ENCODE assay signal across 22 cellular contexts in the genomic region with DNA sequence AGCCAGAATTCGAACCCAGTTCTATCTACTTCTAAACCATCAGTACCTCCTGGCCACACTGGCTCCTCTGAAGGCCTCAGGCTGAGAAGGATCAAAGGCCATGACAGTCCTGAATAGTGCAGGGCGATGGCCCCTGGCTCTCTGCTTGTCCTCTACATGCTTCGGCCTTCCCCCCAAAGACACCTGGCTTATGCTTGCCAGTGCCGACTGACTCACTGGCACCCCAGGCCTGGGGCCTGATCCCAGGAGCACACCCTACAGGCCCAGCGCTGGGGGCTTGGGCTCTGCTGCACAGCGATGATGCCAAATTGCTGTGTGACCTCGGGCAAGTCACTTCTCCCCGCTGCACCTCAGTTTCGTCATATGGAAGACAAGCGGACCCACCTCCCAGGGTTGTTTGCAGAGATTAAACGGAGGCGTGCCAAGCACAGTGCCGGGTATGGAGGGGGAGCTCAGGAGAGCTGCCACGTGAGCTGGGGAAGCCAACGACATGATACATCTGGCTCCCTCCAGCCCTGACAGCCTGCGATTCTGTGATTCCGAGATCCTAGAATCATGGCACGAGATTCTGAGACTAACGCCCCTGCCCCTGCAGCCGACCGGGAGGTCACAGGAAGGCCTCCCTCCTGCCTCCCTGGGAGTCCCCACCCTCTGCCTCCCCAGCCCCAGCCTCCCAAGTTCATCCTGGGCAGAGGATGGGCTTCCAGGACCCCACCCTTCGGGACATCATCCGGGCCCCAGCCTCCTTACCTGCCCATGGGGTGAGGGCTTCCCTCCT. TPM values are rescaled to one million over a fixed set of nuclear protein-coding genes. Genes with fewer than 3 reads are reported as not detected.
DNase-seq lines count a peak whose midpoint lies in the region; ATAC-seq, FAIRE-seq and TF ChIP-seq lines count a peak whose summit lies in the region.
"Had no signal": no experiment of that assay in that cellular context is flagged by ENCODE, and none has a peak within 500 bp of the region (broad histone marks: within the 10 kb centered on the region; RNA-seq: fewer than 3 reads in every experiment).

No MANE protein-coding gene starts in this region.

- intact Hi-C loops in cardiac septum (cut with DNase I) (no loop called here), upper lobe of right lung (cut with DNase I) (no loop called here)

- no peaks in the 10 kb centered on the region for H3K36me3 Mint-ChIP-seq in nephron (ENCODE audit: low read depth)
- H3K36me3 Mint-ChIP-seq: activated CD8-positive, alpha-beta memory T cell treated with anti-CD3 and anti-CD28 coated beads, Interleukin-2, amount 10 ng/mL, durations not matched to agents 7 days and 5 days had no signal

- ATAC-seq in upper lobe of right lung, result no peak
- ATAC-seq in GM21717 (IDR thresholded peaks at IDR 0.05; ENCODE audit: unreplicated experiment), result no peak
- no peak for ATAC-seq in GM21723 (IDR thresholded peaks at IDR 0.05; ENCODE audit: unreplicated experiment)
- ATAC-seq: activated CD8-positive, alpha-beta memory T cell treated with anti-CD3 and anti-CD28 coated beads, Interleukin-2, amount 10 ng/mL, durations not matched to agents 7 days and 5 days; K562 had no signal

- no peak overlapping the region for H3K4me3 ChIP-seq in right atrium auricular region
- H3K4me3 ChIP-seq in upper lobe of right lung, result no peak overlapping the region
- H3K4me3 ChIP-seq: colonic mucosa, K562, prostate gland had no signal

- H3K4me3 Mint-ChIP-seq in nephron, result peak overlapping the region in 2 of 3 experiments; percentile 16 to 53
- H3K4me3 Mint-ChIP-seq: activated CD8-positive, alpha-beta memory T cell treated with anti-CD3 and anti-CD28 coated beads, Interleukin-2, amount 10 ng/mL, durations not matched to agents 7 days and 5 days; CD4-positive, alpha-beta memory T cell had no signal

- H3K36me3 ChIP-seq in right atrium auricular region, result no peaks in the 10 kb centered on the region
- no peaks in the 10 kb centered on the region for H3K36me3 ChIP-seq in upper lobe of right lung
- H3K36me3 ChIP-seq: colonic mucosa, prostate gland had no signal

- no peak overlapping the region for H3K27ac ChIP-seq in right atrium auricular region
- H3K27ac ChIP-seq in angular gyrus (ENCODE audit: low read depth, low read length), result peak overlapping the region; percentile 78
- H3K27ac ChIP-seq in upper lobe of right lung, result no peak overlapping the region
- H3K27ac ChIP-seq: colonic mucosa, prostate gland had no signal

- H3K4me1 ChIP-seq in right atrium auricular region, result peaks cover 0 to 5% of the 10 kb centered on the region in 2 donors
- H3K4me1 ChIP-seq in upper lobe of right lung, result no peaks in the 10 kb centered on the region
- H3K4me1 ChIP-seq: colonic mucosa, prostate gland had no signal

- no peaks in the 10 kb centered on the region for H3K9me3 ChIP-seq in right atrium auricular region
- no peaks in the 10 kb centered on the region for H3K9me3 ChIP-seq in upper lobe of right lung
- H3K9me3 ChIP-seq: colonic mucosa, prostate gland, SK-N-SH had no signal

- DNase-seq in cardiac septum (ENCODE audit: low spot score) (peak; percentile 67), right atrium auricular region (ENCODE audit: low spot score) (no peak), upper lobe of right lung (peak; percentile 45), GM19239 (ENCODE audit: insufficient read length, low spot score) (no peak)
- DNase-seq: activated CD8-positive, alpha-beta memory T cell treated with anti-CD3 and anti-CD28 coated beads, Interleukin-2, amount 10 ng/mL, durations not matched to agents 7 days and 5 days; CD4-positive, alpha-beta memory T cell; colonic mucosa; DMS53; mammary epithelial cell; NCI-H1694; stimulated activated CD8-positive, alpha-beta memory T cell treated with anti-CD3 and anti-CD28 coated beads, Interleukin-4, amount 100 ng/mL, for 48 hours; T-helper 9 cell had no signal

- H3K27me3 Mint-ChIP-seq in nephron (ENCODE audit: low read depth), result peaks cover 13% of the 10 kb centered on the region
- H3K27me3 Mint-ChIP-seq: activated CD8-positive, alpha-beta memory T cell treated with anti-CD3 and anti-CD28 coated beads, Interleukin-2, amount 10 ng/mL, durations not matched to agents 7 days and 5 days; CD4-positive, alpha-beta memory T cell had no signal

- no peaks in the 10 kb centered on the region for H3K9me3 Mint-ChIP-seq in nephron
- H3K9me3 Mint-ChIP-seq: activated T-helper 2 cell treated with anti-CD3 and anti-CD28 coated beads, Interferon-gamma antibody, Interleukin-2, Interleukin-4, amounts not matched to agents 10 μg/mL and 5 μg/mL and 100 μg/mL, durations not matched to agents 14 hours and 24 hours and 36 hours; CD4-positive, alpha-beta memory T cell had no signal

- FAIRE-seq in GM19239 (lab: Jason Lieb, UNC), result no peak
- FAIRE-seq: K562, RCC 7860 had no signal

- H3K27me3 ChIP-seq in right atrium auricular region (no peaks in the 10 kb centered on the region), upper lobe of right lung (peaks cover 3% of the 10 kb centered on the region)
- H3K27me3 ChIP-seq: colonic mucosa had no signal

- H3K4me1 Mint-ChIP-seq in nephron, result peaks cover 67% of the 10 kb centered on the region

- TF ChIP-seq CTCF in right atrium auricular region (IDR thresholded peaks at IDR 0.05) (no peak), nephron (IDR thresholded peaks at IDR 0.05; ENCODE audit: unreplicated experiment in 3 of 3) (no peak), upper lobe of right lung (IDR thresholded peaks at IDR 0.05) (no peak)

- peak overlapping the region; percentile 13 to 77 (median 72) for H3K27ac Mint-ChIP-seq in nephron
- H3K27ac Mint-ChIP-seq: activated CD8-positive, alpha-beta memory T cell treated with anti-CD3 and anti-CD28 coated beads, Interleukin-2, amount 10 ng/mL, durations not matched to agents 7 days and 5 days; activated T-helper 2 cell treated with anti-CD3 and anti-CD28 coated beads, Interferon-gamma antibody, Interleukin-2, Interleukin-4, amounts not matched to agents 10 μg/mL and 5 μg/mL and 100 μg/mL, durations not matched to agents 14 hours and 24 hours and 36 hours had no signal

RNA-seq across cellular contexts. Expression of a gene that starts 1.0 kb away (rescaled TPM):
- total RNA-seq in cardiac septum (not detected), right atrium auricular region (not detected), upper lobe of right lung (not detected)
- total RNA-seq: K562, mammary epithelial cell, myocyte had no signal

RNA-seq across cellular contexts. Expression of a gene that starts 23.2 kb away (rescaled TPM):
- total RNA-seq in cardiac septum (2.8 TPM), right atrium auricular region (1 to 10 TPM; 1.6 to 2.2 TPM), upper lobe of right lung (6.1 TPM)

RNA-seq across cellular contexts. Expression of a gene that starts 32.8 kb away (rescaled TPM):
- total RNA-seq in cardiac septum, result 5.1 TPM
- 10 to 100 TPM in 1 of 2 donors, 1 to 10 TPM in 1; 2.9 to 10.3 TPM for total RNA-seq in right atrium auricular region
- total RNA-seq in upper lobe of right lung, result 107 TPM
- total RNA-seq: myocyte had no signal

Comparison
In these comparisons a context has a peak if more than half of its experiments do, and no peak if none do; other contexts are left out.
1. DNase-seq: peak in cardiac septum (single experiment) and upper lobe of right lung (single experiment); none in right atrium auricular region (single experiment) and GM19239 (single experiment).